In the genomic region with DNA sequence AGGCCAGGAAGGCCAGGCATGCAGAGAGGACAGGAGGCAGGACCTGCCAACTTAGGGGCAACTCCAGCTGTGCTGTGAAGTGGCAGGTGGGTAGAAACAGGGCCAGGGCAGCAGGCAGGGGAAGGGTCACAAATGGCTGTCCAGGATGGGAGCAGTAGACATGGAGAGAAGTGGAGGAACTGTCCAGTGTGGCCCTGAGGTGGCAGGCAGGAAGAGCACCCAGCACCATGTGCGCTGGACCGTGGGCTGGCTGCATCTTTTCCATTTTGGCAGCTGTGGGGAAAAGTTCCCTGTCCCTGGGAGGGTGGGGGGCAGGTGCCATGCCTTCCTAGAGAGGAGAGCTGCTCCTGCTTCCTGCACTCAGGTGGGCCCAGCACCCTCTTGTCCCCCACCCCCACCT, we compare ENCODE assay signal across 16 cellular contexts. TPM values are rescaled to one million over a fixed set of nuclear protein-coding genes. Genes with fewer than 3 reads are reported as not detected.
DNase-seq lines count a peak whose midpoint lies in the region; ATAC-seq and TF ChIP-seq lines count a peak whose summit lies in the region.
"Had no signal": no experiment of that assay in that cellular context is flagged by ENCODE, and none has a peak within 500 bp of the region (broad histone marks: within the 10 kb centered on the region; RNA-seq: fewer than 3 reads in every experiment).

No MANE protein-coding gene starts in this region.

- peak overlapping the region; percentile 89 for H3K27ac ChIP-seq in CD4-positive, alpha-beta T cell (ENCODE audit: low read depth, low read length)
- H3K27ac ChIP-seq in GM23338 (ENCODE audit: low read depth) (no peak overlapping the region), uterus (no peak overlapping the region)
- H3K27ac ChIP-seq in naive thymus-derived CD4-positive, alpha-beta T cell (ENCODE audit: low read depth, low read length) = peak overlapping the region; percentile 82
- H3K27ac ChIP-seq: testis had no signal

- no peaks in the 10 kb centered on the region for H3K9me3 Mint-ChIP-seq in CD4-positive, alpha-beta T cell
- H3K9me3 Mint-ChIP-seq in GM23338 = no peaks in the 10 kb centered on the region; the same call in 2 of the 3 replicates
- no peaks in the 10 kb centered on the region for H3K9me3 Mint-ChIP-seq in activated T-helper 2 cell treated with anti-CD3 and anti-CD28 coated beads, Interferon-gamma antibody, Interleukin-2, Interleukin-4, amounts not matched to agents 10 μg/mL and 5 μg/mL and 100 μg/mL, durations not matched to agents 14 hours and 24 hours and 36 hours
- H3K9me3 Mint-ChIP-seq in naive thymus-derived CD4-positive, alpha-beta T cell = no peaks in the 10 kb centered on the region
- H3K9me3 Mint-ChIP-seq: endodermal cell, nephron had no signal

- H3K27me3 Mint-ChIP-seq in CD4-positive, alpha-beta T cell = no peaks in the 10 kb centered on the region
- peaks cover 4% of the 10 kb centered on the region for H3K27me3 Mint-ChIP-seq in GM23338 (ENCODE audit: insufficient read depth, low read depth, poor library complexity)
- H3K27me3 Mint-ChIP-seq in activated T-helper 2 cell treated with anti-CD3 and anti-CD28 coated beads, Interferon-gamma antibody, Interleukin-2, Interleukin-4, amounts not matched to agents 10 μg/mL and 5 μg/mL and 100 μg/mL, durations not matched to agents 14 hours and 24 hours and 36 hours (ENCODE audit: low read depth) = no peaks in the 10 kb centered on the region
- no peaks in the 10 kb centered on the region for H3K27me3 Mint-ChIP-seq in naive thymus-derived CD4-positive, alpha-beta T cell

- H3K27ac Mint-ChIP-seq in CD4-positive, alpha-beta T cell = peak overlapping the region; percentile 93
- peak overlapping the region; percentile 61; the same call in 1 of the 2 replicates for H3K27ac Mint-ChIP-seq in GM23338
- H3K27ac Mint-ChIP-seq in activated T-helper 2 cell treated with anti-CD3 and anti-CD28 coated beads, Interferon-gamma antibody, Interleukin-2, Interleukin-4, amounts not matched to agents 10 μg/mL and 5 μg/mL and 100 μg/mL, durations not matched to agents 14 hours and 24 hours and 36 hours = peak overlapping the region; percentile 64
- peak overlapping the region; percentile 32 to 96 (median 92) for H3K27ac Mint-ChIP-seq in naive thymus-derived CD4-positive, alpha-beta T cell
- H3K27ac Mint-ChIP-seq: endodermal cell, nephron had no signal

- intact Hi-C loops in CD4-positive, alpha-beta T cell (cut with DNase I, micrococcal nuclease) = no loop called here
- intact Hi-C loops in activated T-helper 2 cell treated with anti-CD3 and anti-CD28 coated beads, Interferon-gamma antibody, Interleukin-2, Interleukin-4, amounts not matched to agents 10 μg/mL and 5 μg/mL and 100 μg/mL, durations not matched to agents 14 hours and 24 hours and 36 hours (cut with micrococcal nuclease) = loop anchor here (5.0 kb wide), 1 partner anchor 94 kb away; no protein-coding TSS in a partner anchor
- intact Hi-C loops in naive thymus-derived CD4-positive, alpha-beta T cell (cut with micrococcal nuclease) = no loop called here
- intact Hi-C loops in uterus (cut with DNase I; ENCODE audit: low total_unique reads) = no loop called here

- H3K9me2 ChIP-seq in GM23338 (ENCODE audit: insufficient read depth) = no peaks in the 10 kb centered on the region

- ATAC-seq in CD4-positive, alpha-beta T cell (ENCODE audit: poor library complexity) = no peak
- ATAC-seq in GM23338 = no peak
- no peak for ATAC-seq in naive thymus-derived CD4-positive, alpha-beta T cell
- ATAC-seq in HG02981 (IDR thresholded peaks at IDR 0.05; ENCODE audit: unreplicated experiment) = no peak

- peaks cover 89% of the 10 kb centered on the region for H3K4me1 Mint-ChIP-seq in CD4-positive, alpha-beta T cell (ENCODE audit: low read depth)
- H3K4me1 Mint-ChIP-seq in GM23338 = peaks cover 52% of the 10 kb centered on the region
- peaks cover 59% of the 10 kb centered on the region for H3K4me1 Mint-ChIP-seq in activated T-helper 2 cell treated with anti-CD3 and anti-CD28 coated beads, Interferon-gamma antibody, Interleukin-2, Interleukin-4, amounts not matched to agents 10 μg/mL and 5 μg/mL and 100 μg/mL, durations not matched to agents 14 hours and 24 hours and 36 hours (ENCODE audit: low read depth)
- peaks cover 71 to 96% (median 84%) of the 10 kb centered on the region in 7 donors for H3K4me1 Mint-ChIP-seq in naive thymus-derived CD4-positive, alpha-beta T cell
- H3K4me1 Mint-ChIP-seq: nephron had no signal

- H3K4me3 ChIP-seq in GM23338 (no peak overlapping the region), uterus (no peak overlapping the region)
- no peak overlapping the region for H3K4me3 ChIP-seq in naive thymus-derived CD4-positive, alpha-beta T cell (ENCODE audit: low read length)
- H3K4me3 ChIP-seq: testis had no signal

- H3K27me3 ChIP-seq in CD4-positive, alpha-beta T cell (ENCODE audit: control insufficient read depth, insufficient read depth, low read length) = no peaks in the 10 kb centered on the region
- H3K27me3 ChIP-seq in GM23338 (ENCODE audit: insufficient read depth) = no peaks in the 10 kb centered on the region
- no peaks in the 10 kb centered on the region for H3K27me3 ChIP-seq in naive thymus-derived CD4-positive, alpha-beta T cell (ENCODE audit: control insufficient read depth in 2 of 2, insufficient read depth in 2 of 2, low read length in 2 of 2)
- H3K27me3 ChIP-seq in uterus = no peaks in the 10 kb centered on the region
- H3K27me3 ChIP-seq: testis had no signal

- H3K4me1 ChIP-seq in GM23338 (ENCODE audit: insufficient read depth) = peaks cover 18% of the 10 kb centered on the region
- H3K4me1 ChIP-seq in naive thymus-derived CD4-positive, alpha-beta T cell (ENCODE audit: control insufficient read depth in 2 of 2, insufficient read depth in 2 of 2, low read length in 2 of 2) = peaks cover 54 to 58% of the 10 kb centered on the region in 2 donors
- no peaks in the 10 kb centered on the region for H3K4me1 ChIP-seq in uterus
- H3K4me1 ChIP-seq: testis had no signal

- H2AFZ ChIP-seq in GM23338 = no peak overlapping the region

- H3K4me2 ChIP-seq in GM23338 = no peak overlapping the region

- no peak for DNase-seq in CD4-positive, alpha-beta T cell
- no peak for DNase-seq in GM23338 (ENCODE audit: low spot score)
- no peak for DNase-seq in activated T-helper 2 cell treated with anti-CD3 and anti-CD28 coated beads, Interferon-gamma antibody, Interleukin-2, Interleukin-4, amounts not matched to agents 10 μg/mL and 5 μg/mL and 100 μg/mL, durations not matched to agents 14 hours and 24 hours and 36 hours (ENCODE audit: low spot score)
- no peak for DNase-seq in naive thymus-derived CD4-positive, alpha-beta T cell
- DNase-seq in inferior parietal cortex (ENCODE audit: extremely low spot score) = no peak
- no peak for DNase-seq in uterus
- DNase-seq: C1 segment of cervical spinal cord, caudate nucleus, endodermal cell, GOT3, MV-4-11, NCI-H2029 treated with DMSO at 0.1 percent for 48 hours, NCI-H510A treated with DMSO at 0.1 percent for 48 hours, testis had no signal

- H3K36me3 ChIP-seq in GM23338 (ENCODE audit: insufficient read depth) (peaks cover 15% of the 10 kb centered on the region), uterus (no peaks in the 10 kb centered on the region)
- peaks cover 5 to 63% (median 15%) of the 10 kb centered on the region in 3 experiments for H3K36me3 ChIP-seq in naive thymus-derived CD4-positive, alpha-beta T cell (ENCODE audit: control insufficient read depth in 2 of 3, insufficient read depth in 3 of 3, low read length in 3 of 3)

- H3K9me3 ChIP-seq in CD4-positive, alpha-beta T cell (ENCODE audit: control insufficient read depth, low read length) = no peaks in the 10 kb centered on the region
- no peaks in the 10 kb centered on the region for H3K9me3 ChIP-seq in naive thymus-derived CD4-positive, alpha-beta T cell (ENCODE audit: control insufficient read depth in 2 of 3, low read length in 3 of 3)
- H3K9me3 ChIP-seq in uterus = no peaks in the 10 kb centered on the region
- H3K9me3 ChIP-seq: testis had no signal

- no peak for TF ChIP-seq POLR2A in uterus (IDR thresholded peaks at IDR 0.05)

- no peak overlapping the region for H3K4me3 Mint-ChIP-seq in CD4-positive, alpha-beta T cell
- H3K4me3 Mint-ChIP-seq in GM23338 = no peak overlapping the region
- no peak overlapping the region for H3K4me3 Mint-ChIP-seq in activated T-helper 2 cell treated with anti-CD3 and anti-CD28 coated beads, Interferon-gamma antibody, Interleukin-2, Interleukin-4, amounts not matched to agents 10 μg/mL and 5 μg/mL and 100 μg/mL, durations not matched to agents 14 hours and 24 hours and 36 hours (ENCODE audit: low read depth)
- H3K4me3 Mint-ChIP-seq in naive thymus-derived CD4-positive, alpha-beta T cell = peak overlapping the region in 5 of 10 donors; percentile 5 to 92 (median 27)
- H3K4me3 Mint-ChIP-seq: endodermal cell, nephron had no signal

- TF ChIP-seq CTCF in CD4-positive, alpha-beta T cell (IDR thresholded peaks at IDR 0.05) = no peak
- TF ChIP-seq CTCF in GM23338 (conservative IDR thresholded peaks at IDR 0.05; ENCODE audit: low read depth in 2 of 2) (no peak), uterus (IDR thresholded peaks at IDR 0.05) (no peak)

- CTCF ChIA-PET in CD4-positive, alpha-beta T cell (lab: Charles Lee) = no interaction called here
- CTCF ChIA-PET in naive thymus-derived CD4-positive, alpha-beta T cell (lab: Charles Lee) = interaction anchor here (0.6 kb wide), 1 partner anchor 21 kb away, joined by 3 read pairs; no protein-coding TSS in a partner anchor

- H3K79me2 ChIP-seq in GM23338 (replicated peaks; ENCODE audit: insufficient read depth) = peaks cover 33% of the 10 kb centered on the region

- peaks cover 34% of the 10 kb centered on the region for H4K20me1 ChIP-seq in GM23338 (replicated peaks; ENCODE audit: insufficient read depth)

- peaks cover 5% of the 10 kb centered on the region; the same call in 1 of the 2 replicates for H3F3A ChIP-seq in GM23338 (replicated peaks; ENCODE audit: low read depth)

- POLR2A ChIA-PET in CD4-positive, alpha-beta T cell (lab: Charles Lee) = interaction anchor here (7.6 kb wide), 1 partner anchor 11 kb away, joined by 70 read pairs; a partner anchor contains a TSS
- POLR2A ChIA-PET in naive thymus-derived CD4-positive, alpha-beta T cell (lab: Charles Lee) = interaction anchor here (1.6 kb wide), 1 partner anchor 79 kb away, joined by 3 read pairs; no protein-coding TSS in a partner anchor

- peaks cover 97% of the 10 kb centered on the region for H3K36me3 Mint-ChIP-seq in CD4-positive, alpha-beta T cell (ENCODE audit: low read depth)
- peaks cover 81% of the 10 kb centered on the region for H3K36me3 Mint-ChIP-seq in GM23338 (ENCODE audit: low read depth)
- peaks cover 88% of the 10 kb centered on the region for H3K36me3 Mint-ChIP-seq in activated T-helper 2 cell treated with anti-CD3 and anti-CD28 coated beads, Interferon-gamma antibody, Interleukin-2, Interleukin-4, amounts not matched to agents 10 μg/mL and 5 μg/mL and 100 μg/mL, durations not matched to agents 14 hours and 24 hours and 36 hours (ENCODE audit: low read depth)
- H3K36me3 Mint-ChIP-seq in naive thymus-derived CD4-positive, alpha-beta T cell = peaks cover 8 to 61% (median 39%) of the 10 kb centered on the region in 5 donors

RNA-seq across cellular contexts. Expression of a gene that starts 13.8 kb away (rescaled TPM):
- total RNA-seq in CD4-positive, alpha-beta T cell = 100 to 1,000 TPM in 1 of 2 experiments, 10 to 100 TPM in 1; 96.5 to 103 TPM
- 59.4 and 63.0 TPM in 2 replicates for total RNA-seq in GM23338 (2014; rRNA removed; shearing (Covaris generic))
- polyA plus RNA-seq in GM23338 (2016; fragmentation: Nextera tagmentation; extraction: Ambion mirVana) = 23.4 and 25.6 TPM in 2 replicates
- 32.1 and 33.6 TPM in 2 replicates for total RNA-seq in activated T-helper 2 cell treated with anti-CD3 and anti-CD28 coated beads, Interferon-gamma antibody, Interleukin-2, Interleukin-4, amounts not matched to agents 10 μg/mL and 5 μg/mL and 100 μg/mL, durations not matched to agents 14 hours and 24 hours and 36 hours
- total RNA-seq in naive thymus-derived CD4-positive, alpha-beta T cell = 100 to 1,000 TPM in 1 of 5 experiments, 10 to 100 TPM in 4; 47.9 to 104 (median 65.8) TPM
- polyA plus RNA-seq in naive thymus-derived CD4-positive, alpha-beta T cell = 100 to 1,000 TPM; 132 to 208 TPM
- total RNA-seq in uterus = 100 to 1,000 TPM in 1 of 4 donors, 10 to 100 TPM in 2, 1 to 10 TPM in 1; 8.2 to 127 (median 23.0) TPM

RNA-seq across cellular contexts. Expression of a gene that starts 16.4 kb away (rescaled TPM):
- total RNA-seq in CD4-positive, alpha-beta T cell = 1 to 10 TPM; 5.0 to 6.2 TPM
- 12.7 and 13.3 TPM in 2 replicates for total RNA-seq in GM23338 (2014; rRNA removed; shearing (Covaris generic))
- polyA plus RNA-seq in GM23338 (2016; fragmentation: Nextera tagmentation; extraction: Ambion mirVana) = 4.7 and 5.8 TPM in 2 replicates
- 17.3 and 18.4 TPM in 2 replicates for total RNA-seq in activated T-helper 2 cell treated with anti-CD3 and anti-CD28 coated beads, Interferon-gamma antibody, Interleukin-2, Interleukin-4, amounts not matched to agents 10 μg/mL and 5 μg/mL and 100 μg/mL, durations not matched to agents 14 hours and 24 hours and 36 hours
- 10 to 100 TPM in 4 of 5 experiments, 1 to 10 TPM in 1; 8.6 to 25.2 (median 22.7) TPM for total RNA-seq in naive thymus-derived CD4-positive, alpha-beta T cell
- 10 to 100 TPM in 1 of 2 donors, 1 to 10 TPM in 1; 4.0 to 11.8 TPM for polyA plus RNA-seq in naive thymus-derived CD4-positive, alpha-beta T cell
- total RNA-seq in uterus = 10 to 100 TPM in 2 of 4 donors, 1 to 10 TPM in 2; 1.0 to 20.6 (median 8.4) TPM

RNA-seq across cellular contexts. Expression of a gene that starts 38.7 kb away (rescaled TPM):
- 10 to 100 TPM; 13.6 to 13.9 TPM for total RNA-seq in CD4-positive, alpha-beta T cell
- 40.7 and 47.0 TPM in 2 replicates for total RNA-seq in GM23338 (2014; rRNA removed; shearing (Covaris generic))
- 17.7 and 19.2 TPM in 2 replicates for polyA plus RNA-seq in GM23338 (2016; fragmentation: Nextera tagmentation; extraction: Ambion mirVana)
- 48.0 and 52.4 TPM in 2 replicates for total RNA-seq in activated T-helper 2 cell treated with anti-CD3 and anti-CD28 coated beads, Interferon-gamma antibody, Interleukin-2, Interleukin-4, amounts not matched to agents 10 μg/mL and 5 μg/mL and 100 μg/mL, durations not matched to agents 14 hours and 24 hours and 36 hours
- total RNA-seq in naive thymus-derived CD4-positive, alpha-beta T cell = 10 to 100 TPM; 19.6 to 52.0 (median 33.0) TPM
- polyA plus RNA-seq in naive thymus-derived CD4-positive, alpha-beta T cell = 10 to 100 TPM; 11.4 to 19.6 TPM
- total RNA-seq in uterus = 10 to 100 TPM in 3 of 4 donors, 1 to 10 TPM in 1; 3.5 to 44.3 (median 34.4) TPM

RNA-seq across cellular contexts. Expression of a gene that starts 51.2 kb away (rescaled TPM):
- 100 to 1,000 TPM; 105 to 113 TPM for total RNA-seq in CD4-positive, alpha-beta T cell
- total RNA-seq in GM23338 (2014; rRNA removed; shearing (Covaris generic)) = 49.0 and 49.4 TPM in 2 replicates
- polyA plus RNA-seq in GM23338 (2016; fragmentation: Nextera tagmentation; extraction: Ambion mirVana) = 29.4 and 30.4 TPM in 2 replicates
- 58.4 and 59.1 TPM in 2 replicates for total RNA-seq in activated T-helper 2 cell treated with anti-CD3 and anti-CD28 coated beads, Interferon-gamma antibody, Interleukin-2, Interleukin-4, amounts not matched to agents 10 μg/mL and 5 μg/mL and 100 μg/mL, durations not matched to agents 14 hours and 24 hours and 36 hours
- total RNA-seq in naive thymus-derived CD4-positive, alpha-beta T cell = 100 to 1,000 TPM in 1 of 5 experiments, 10 to 100 TPM in 4; 42.5 to 105 (median 51.8) TPM
- polyA plus RNA-seq in naive thymus-derived CD4-positive, alpha-beta T cell = 10 to 100 TPM in 1 of 2 donors, 1 to 10 TPM in 1; 2.8 to 10.8 TPM
- total RNA-seq in uterus = 100 to 1,000 TPM in 1 of 4 donors, 10 to 100 TPM in 3; 14.1 to 141 (median 42.9) TPM

Comparison
In these comparisons a context has a peak if more than half of its experiments do, and no peak if none do; other contexts are left out.
1. H3K27ac ChIP-seq: peak in CD4-positive, alpha-beta T cell (single experiment) and naive thymus-derived CD4-positive, alpha-beta T cell (single experiment); none in GM23338 (single experiment) and uterus (0 of 2).
2. Peak in every context shown above with its lines, with median percentiles within 50 percentile points of each other: H3K27ac Mint-ChIP-seq.